34 cellular contexts compared by ENCODE assay signal in genomic region chr9:11928871-11929321, GRCh38.
"Had no signal": no experiment of that assay in that cellular context is flagged by ENCODE, and none has a peak within 500 bp of the region (broad histone marks: within the 10 kb centered on the region; RNA-seq: fewer than 3 reads in every experiment).

No MANE protein-coding gene starts in this region.

- H3K36me3 Mint-ChIP-seq: activated CD4-positive, alpha-beta memory T cell treated with anti-CD3 and anti-CD28 coated beads for 36 hours; activated naive CD4-positive, alpha-beta T cell treated with anti-CD3 and anti-CD28 coated beads, Interleukin-2, amount 10 ng/mL, durations not matched to agents 7 days and 5 days; activated naive CD4-positive, alpha-beta T cell treated with anti-CD3 and anti-CD28 coated beads, Interleukin-2, amount 50 U/mL, for 24 hours; activated naive CD8-positive, alpha-beta T cell; activated naive CD8-positive, alpha-beta T cell treated with anti-CD3 and anti-CD28 coated beads, Interleukin-2, amount 10 ng/mL, durations not matched to agents 7 days and 5 days; brain had no signal

- H3K27ac Mint-ChIP-seq: activated B cell treated with CpG ODN at 0.5 μM for 24 hours; activated CD4-positive, alpha-beta memory T cell treated with anti-CD3 and anti-CD28 coated beads for 36 hours; activated CD4-positive, alpha-beta T cell treated with anti-CD3 and anti-CD28 coated beads, Interleukin-2, amount 10 ng/mL, durations not matched to agents 24 days and 14 days; activated CD8-positive, alpha-beta T cell treated with anti-CD3 and anti-CD28 coated beads for 36 hours; activated naive CD4-positive, alpha-beta T cell treated with anti-CD3 and anti-CD28 coated beads, Interleukin-2, amount 10 ng/mL, durations not matched to agents 7 days and 5 days; activated naive CD4-positive, alpha-beta T cell treated with anti-CD3 and anti-CD28 coated beads, Interleukin-2, amount 50 U/mL, for 24 hours; activated naive CD8-positive, alpha-beta T cell; activated naive CD8-positive, alpha-beta T cell treated with anti-CD3 and anti-CD28 coated beads, Interleukin-2, amount 10 ng/mL, durations not matched to agents 7 days and 5 days; activated naive CD8-positive, alpha-beta T cell treated with anti-CD3 and anti-CD28 coated beads, Interleukin-2, amount 50 U/mL, for 24 hours; activated T-cell treated with anti-CD3 and anti-CD28 coated beads, Interleukin-2, amount 50 U/mL, for 24 hours; activated T-helper 2 cell treated with anti-CD3 and anti-CD28 coated beads, Interferon-gamma antibody, Interleukin-2, Interleukin-4, amounts not matched to agents 10 μg/mL and 5 μg/mL and 100 μg/mL, durations not matched to agents 14 hours and 24 hours and 36 hours; brain; T-helper 1 cell treated with Interleukin-12 subunit alpha and Interleukin-12 subunit beta and Interleukin-4 antibody, amounts not matched to agents 30 μg/mL and 1 μg/mL, for 36 hours; T-helper 2 cell treated with Interferon-gamma antibody and Interleukin-4, amounts not matched to agents 5 μg/mL and 100 μg/mL, for 36 hours had no signal

- ATAC-seq: activated CD8-positive, alpha-beta T cell treated with anti-CD3 and anti-CD28 coated beads for 36 hours; activated naive CD8-positive, alpha-beta T cell treated with anti-CD3 and anti-CD28 coated beads, Interleukin-2, amount 50 U/mL, for 24 hours had no signal

- H3K9me3 ChIP-seq: ascending aorta had no signal

- H3K4me3 Mint-ChIP-seq: activated B cell treated with CpG ODN at 0.5 μM for 24 hours; activated CD4-positive, alpha-beta memory T cell treated with anti-CD3 and anti-CD28 coated beads for 36 hours; activated CD4-positive, alpha-beta T cell treated with anti-CD3 and anti-CD28 coated beads, Interleukin-2, amount 10 ng/mL, durations not matched to agents 24 days and 14 days; activated CD8-positive, alpha-beta T cell treated with anti-CD3 and anti-CD28 coated beads for 36 hours; activated naive CD4-positive, alpha-beta T cell treated with anti-CD3 and anti-CD28 coated beads, Interleukin-2, amount 10 ng/mL, durations not matched to agents 7 days and 5 days; activated naive CD4-positive, alpha-beta T cell treated with anti-CD3 and anti-CD28 coated beads, Interleukin-2, amount 50 U/mL, for 24 hours; activated naive CD8-positive, alpha-beta T cell; activated naive CD8-positive, alpha-beta T cell treated with anti-CD3 and anti-CD28 coated beads, Interleukin-2, amount 10 ng/mL, durations not matched to agents 7 days and 5 days; activated naive CD8-positive, alpha-beta T cell treated with anti-CD3 and anti-CD28 coated beads, Interleukin-2, amount 50 U/mL, for 24 hours; activated T-cell treated with anti-CD3 and anti-CD28 coated beads, Interleukin-2, amount 50 U/mL, for 24 hours; brain; T-helper 1 cell treated with Interleukin-12 subunit alpha and Interleukin-12 subunit beta and Interleukin-4 antibody, amounts not matched to agents 30 μg/mL and 1 μg/mL, for 36 hours; T-helper 2 cell treated with Interferon-gamma antibody and Interleukin-4, amounts not matched to agents 5 μg/mL and 100 μg/mL, for 36 hours had no signal

- H3K9me3 Mint-ChIP-seq: activated CD4-positive, alpha-beta T cell treated with anti-CD3 and anti-CD28 coated beads, Interleukin-2, amount 10 ng/mL, durations not matched to agents 24 days and 14 days had no signal

- DNase-seq: activated B cell treated with CpG ODN at 0.5 μM for 24 hours; activated CD4-positive, alpha-beta memory T cell treated with anti-CD3 and anti-CD28 coated beads for 36 hours; activated CD4-positive, alpha-beta T cell treated with anti-CD3 and anti-CD28 coated beads for 4 hours; activated CD4-positive, alpha-beta T cell treated with anti-CD3 and anti-CD28 coated beads, Interleukin-2, amount 10 ng/mL, durations not matched to agents 24 days and 14 days; activated CD4-positive, alpha-beta T cell treated with anti-CD3 and anti-CD28 coated beads, Interleukin-2, amount 50 U/mL, for 1 hour; activated CD4-positive, alpha-beta T cell treated with anti-CD3 and anti-CD28 coated beads, Interleukin-2, amount 50 U/mL, for 4 hours; activated CD4-positive, CD25-positive, alpha-beta regulatory T cell treated with anti-CD3 and anti-CD28 coated beads, Interleukin-2, amount 50 U/mL, for 72 hours; activated CD8-positive, alpha-beta memory T cell treated with anti-CD3 and anti-CD28 coated beads, Interleukin-2, amount 50 U/mL, for 4 hours; activated CD8-positive, alpha-beta T cell treated with anti-CD3 and anti-CD28 coated beads for 36 hours; activated effector memory CD4-positive, alpha-beta T cell treated with Interleukin-2 at 50 U/mL for 16 hours; activated gamma-delta T cell; activated naive CD4-positive, alpha-beta T cell treated with anti-CD3 and anti-CD28 coated beads, Interleukin-2, amount 10 ng/mL, durations not matched to agents 7 days and 5 days; activated naive CD4-positive, alpha-beta T cell treated with Interleukin-2 at 50 U/mL for 16 hours; activated naive CD8-positive, alpha-beta T cell treated with anti-CD3 and anti-CD28 coated beads, Interleukin-2, amount 10 ng/mL, durations not matched to agents 7 days and 5 days; activated naive CD8-positive, alpha-beta T cell treated with anti-CD3 and anti-CD28 coated beads, Interleukin-2, amount 50 U/mL, for 24 hours; activated T-cell treated with anti-CD3 and anti-CD28 coated beads, Interleukin-2, amount 50 U/mL, for 24 hours; activated T-cell treated with anti-CD3 and anti-CD28 coated beads, Interleukin-2, amount 50 U/mL, for 48 hours; amygdala; anterior cingulate cortex; central memory CD4-positive, alpha-beta T cell; SW 1271; T-helper 1 cell; T-helper 2 cell; T-helper 9 cell had no signal

- H3K4me1 Mint-ChIP-seq: activated B cell treated with CpG ODN at 0.5 μM for 24 hours; activated CD4-positive, alpha-beta T cell treated with anti-CD3 and anti-CD28 coated beads, Interleukin-2, amount 10 ng/mL, durations not matched to agents 24 days and 14 days; activated naive CD4-positive, alpha-beta T cell treated with anti-CD3 and anti-CD28 coated beads, Interleukin-2, amount 10 ng/mL, durations not matched to agents 7 days and 5 days; activated naive CD4-positive, alpha-beta T cell treated with anti-CD3 and anti-CD28 coated beads, Interleukin-2, amount 50 U/mL, for 24 hours; activated naive CD8-positive, alpha-beta T cell treated with anti-CD3 and anti-CD28 coated beads, Interleukin-2, amount 10 ng/mL, durations not matched to agents 7 days and 5 days; activated naive CD8-positive, alpha-beta T cell treated with anti-CD3 and anti-CD28 coated beads, Interleukin-2, amount 50 U/mL, for 24 hours; brain had no signal

- FAIRE-seq: TTC549 had no signal

- H3K27ac ChIP-seq: ascending aorta, cardiac muscle cell, VCaP had no signal

- H3K4me3 ChIP-seq: ascending aorta, cardiac muscle cell had no signal

- H3K27me3 ChIP-seq: ascending aorta, cardiac muscle cell had no signal

- H3K36me3 ChIP-seq: ascending aorta, cardiac muscle cell had no signal

- H3K27me3 Mint-ChIP-seq: activated B cell treated with CpG ODN at 0.5 μM for 24 hours; activated CD4-positive, alpha-beta memory T cell treated with anti-CD3 and anti-CD28 coated beads for 36 hours; activated CD4-positive, alpha-beta T cell treated with anti-CD3 and anti-CD28 coated beads, Interleukin-2, amount 10 ng/mL, durations not matched to agents 24 days and 14 days; activated CD8-positive, alpha-beta T cell treated with anti-CD3 and anti-CD28 coated beads for 36 hours; activated naive CD4-positive, alpha-beta T cell treated with anti-CD3 and anti-CD28 coated beads, Interleukin-2, amount 10 ng/mL, durations not matched to agents 7 days and 5 days; activated naive CD4-positive, alpha-beta T cell treated with anti-CD3 and anti-CD28 coated beads, Interleukin-2, amount 50 U/mL, for 24 hours; activated naive CD8-positive, alpha-beta T cell; activated naive CD8-positive, alpha-beta T cell treated with anti-CD3 and anti-CD28 coated beads, Interleukin-2, amount 10 ng/mL, durations not matched to agents 7 days and 5 days; activated naive CD8-positive, alpha-beta T cell treated with anti-CD3 and anti-CD28 coated beads, Interleukin-2, amount 50 U/mL, for 24 hours; activated T-cell treated with anti-CD3 and anti-CD28 coated beads, Interleukin-2, amount 50 U/mL, for 24 hours had no signal

- H3K4me1 ChIP-seq: ascending aorta had no signal
